ENCODE assay signal across 31 cellular contexts in the genomic region with DNA sequence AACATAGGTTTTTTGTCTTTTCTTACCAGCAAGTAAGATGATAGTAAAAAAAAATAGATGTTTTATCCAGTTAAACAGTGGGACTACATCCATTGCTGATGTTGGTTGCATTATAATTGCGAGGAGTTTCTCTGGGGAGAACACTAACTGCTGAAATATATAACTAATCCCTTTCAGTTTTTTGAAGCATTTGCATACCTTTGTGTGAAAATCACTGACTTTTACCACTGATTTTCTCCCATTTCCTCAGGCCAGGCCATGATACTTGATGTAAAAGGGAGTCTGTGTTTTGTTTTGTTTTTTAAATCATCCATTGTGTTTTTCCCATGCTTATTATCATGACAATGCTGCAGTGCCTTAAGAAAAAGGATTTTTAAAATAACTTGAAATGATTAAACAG.
"Had no signal": no experiment of that assay in that cellular context is flagged by ENCODE, and none has a peak within 500 bp of the region (broad histone marks: within the 10 kb centered on the region; RNA-seq: fewer than 3 reads in every experiment).

No MANE protein-coding gene starts in this region.

- DNase-seq: activated CD4-positive, alpha-beta memory T cell treated with anti-CD3 and anti-CD28 coated beads, Interleukin-2, amount 10 ng/mL, durations not matched to agents 7 days and 5 days; activated CD4-positive, alpha-beta T cell treated with anti-CD3 and anti-CD28 coated beads for 1 hour; activated CD4-positive, alpha-beta T cell treated with anti-CD3 and anti-CD28 coated beads for 48 hours; activated CD4-positive, CD25-positive, alpha-beta regulatory T cell; activated CD8-positive, alpha-beta memory T cell treated with anti-CD3 and anti-CD28 coated beads for 24 hours; activated CD8-positive, alpha-beta memory T cell treated with anti-CD3 and anti-CD28 coated beads, Interleukin-2, amount 10 ng/mL, durations not matched to agents 7 days and 5 days; activated CD8-positive, alpha-beta memory T cell treated with anti-CD3 and anti-CD28 coated beads, Interleukin-2, amount 50 U/mL, for 48 hours; activated effector memory CD4-positive, alpha-beta T cell treated with Interleukin-2 at 50 U/mL for 16 hours; activated naive CD4-positive, alpha-beta T cell treated with anti-CD3 and anti-CD28 coated beads, Interleukin-2, amount 10 ng/mL, durations not matched to agents 7 days and 5 days; activated naive CD8-positive, alpha-beta T cell treated with anti-CD3 and anti-CD28 coated beads, Interleukin-2, amount 50 U/mL, for 24 hours; activated T-cell treated with anti-CD3 and anti-CD28 coated beads, Interleukin-2, amount 50 U/mL, for 48 hours; aorta; brain microvascular endothelial cell; central memory CD4-positive, alpha-beta T cell; MM.1S; MV-4-11; NCI-H1092; NCI-H1436 treated with DMSO at 0.1 percent for 48 hours; NCI-H1694 treated with DMSO at 0.1 percent for 48 hours; NCI-H2029; NCI-H345; NCI-H524 treated with DMSO at 0.1 percent for 48 hours; NK-92 treated with Interleukin-12 subunit alpha and Interleukin-12 subunit beta, amount 100 ng/mL, for 24 hours; OCI-M1; Right ventricle myocardium superior; SW 1271; T-helper 1 cell; T-helper 2 cell; T-helper 9 cell had no signal

- H3K27ac ChIP-seq: brain microvascular endothelial cell, VCaP had no signal

- H3K4me3 Mint-ChIP-seq: activated CD4-positive, alpha-beta memory T cell treated with anti-CD3 and anti-CD28 coated beads, Interleukin-2, amount 10 ng/mL, durations not matched to agents 7 days and 5 days; activated CD8-positive, alpha-beta memory T cell treated with anti-CD3 and anti-CD28 coated beads, Interleukin-2, amount 10 ng/mL, durations not matched to agents 7 days and 5 days; activated naive CD4-positive, alpha-beta T cell treated with anti-CD3 and anti-CD28 coated beads, Interleukin-2, amount 10 ng/mL, durations not matched to agents 7 days and 5 days; activated naive CD8-positive, alpha-beta T cell; activated naive CD8-positive, alpha-beta T cell treated with anti-CD3 and anti-CD28 coated beads, Interleukin-2, amount 50 U/mL, for 24 hours had no signal

- H3K27ac Mint-ChIP-seq: activated CD4-positive, alpha-beta memory T cell treated with anti-CD3 and anti-CD28 coated beads, Interleukin-2, amount 10 ng/mL, durations not matched to agents 7 days and 5 days; activated CD8-positive, alpha-beta memory T cell treated with anti-CD3 and anti-CD28 coated beads, Interleukin-2, amount 10 ng/mL, durations not matched to agents 7 days and 5 days; activated naive CD4-positive, alpha-beta T cell treated with anti-CD3 and anti-CD28 coated beads, Interleukin-2, amount 10 ng/mL, durations not matched to agents 7 days and 5 days; activated naive CD8-positive, alpha-beta T cell; activated naive CD8-positive, alpha-beta T cell treated with anti-CD3 and anti-CD28 coated beads, Interleukin-2, amount 50 U/mL, for 24 hours had no signal

- H3K27me3 ChIP-seq: brain microvascular endothelial cell had no signal

- H3K27me3 Mint-ChIP-seq: activated CD4-positive, alpha-beta memory T cell treated with anti-CD3 and anti-CD28 coated beads, Interleukin-2, amount 10 ng/mL, durations not matched to agents 7 days and 5 days; activated CD8-positive, alpha-beta memory T cell treated with anti-CD3 and anti-CD28 coated beads, Interleukin-2, amount 10 ng/mL, durations not matched to agents 7 days and 5 days; activated naive CD4-positive, alpha-beta T cell treated with anti-CD3 and anti-CD28 coated beads, Interleukin-2, amount 10 ng/mL, durations not matched to agents 7 days and 5 days; activated naive CD8-positive, alpha-beta T cell; activated naive CD8-positive, alpha-beta T cell treated with anti-CD3 and anti-CD28 coated beads, Interleukin-2, amount 50 U/mL, for 24 hours had no signal

- ATAC-seq: activated CD8-positive, alpha-beta memory T cell treated with anti-CD3 and anti-CD28 coated beads, Interleukin-2, amount 10 ng/mL, durations not matched to agents 7 days and 5 days; activated naive CD8-positive, alpha-beta T cell treated with anti-CD3 and anti-CD28 coated beads, Interleukin-2, amount 50 U/mL, for 24 hours had no signal

- H3K36me3 ChIP-seq: brain microvascular endothelial cell had no signal

- H3K4me1 Mint-ChIP-seq: activated CD4-positive, alpha-beta memory T cell treated with anti-CD3 and anti-CD28 coated beads, Interleukin-2, amount 10 ng/mL, durations not matched to agents 7 days and 5 days; activated CD8-positive, alpha-beta memory T cell treated with anti-CD3 and anti-CD28 coated beads, Interleukin-2, amount 10 ng/mL, durations not matched to agents 7 days and 5 days; activated naive CD4-positive, alpha-beta T cell treated with anti-CD3 and anti-CD28 coated beads, Interleukin-2, amount 10 ng/mL, durations not matched to agents 7 days and 5 days; activated naive CD8-positive, alpha-beta T cell treated with anti-CD3 and anti-CD28 coated beads, Interleukin-2, amount 50 U/mL, for 24 hours had no signal

- H3K36me3 Mint-ChIP-seq: activated CD8-positive, alpha-beta memory T cell treated with anti-CD3 and anti-CD28 coated beads, Interleukin-2, amount 10 ng/mL, durations not matched to agents 7 days and 5 days; activated naive CD4-positive, alpha-beta T cell treated with anti-CD3 and anti-CD28 coated beads, Interleukin-2, amount 10 ng/mL, durations not matched to agents 7 days and 5 days; activated naive CD8-positive, alpha-beta T cell had no signal

- H3K9me3 Mint-ChIP-seq: activated CD4-positive, alpha-beta memory T cell treated with anti-CD3 and anti-CD28 coated beads, Interleukin-2, amount 10 ng/mL, durations not matched to agents 7 days and 5 days; activated naive CD4-positive, alpha-beta T cell treated with anti-CD3 and anti-CD28 coated beads, Interleukin-2, amount 10 ng/mL, durations not matched to agents 7 days and 5 days had no signal
